9 cellular contexts compared by ENCODE assay signal in the genomic region with DNA sequence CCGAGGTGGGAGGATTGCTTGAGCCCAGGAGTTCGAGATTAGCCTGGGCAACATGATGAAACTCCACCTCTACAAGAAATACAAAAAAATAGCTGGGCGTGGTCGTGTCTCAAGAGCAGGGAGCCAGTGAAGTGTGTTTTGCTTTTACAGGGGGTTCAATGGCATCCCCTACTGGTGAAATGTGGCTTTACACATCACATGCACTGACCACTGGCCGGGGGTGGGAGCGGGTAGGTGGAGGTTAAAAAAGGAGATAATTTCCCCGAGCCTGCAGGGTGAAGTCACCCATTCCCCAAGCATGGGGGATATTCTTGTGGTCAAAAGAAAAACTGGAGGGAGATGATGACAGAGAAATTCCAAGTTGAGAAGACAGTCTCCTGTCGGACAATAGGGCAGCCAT.
DNase-seq lines count a peak whose midpoint lies in the region; ATAC-seq and TF ChIP-seq lines count a peak whose summit lies in the region.
"Had no signal": no experiment of that assay in that cellular context is flagged by ENCODE, and none has a peak within 500 bp of the region (broad histone marks: within the 10 kb centered on the region; RNA-seq: fewer than 3 reads in every experiment).

No MANE protein-coding gene starts in this region.

- no peaks in the 10 kb centered on the region for H3K4me1 ChIP-seq in body of pancreas
- no peaks in the 10 kb centered on the region for H3K4me1 ChIP-seq in neutrophil (ENCODE audit: control insufficient read depth in 1 of 2, insufficient read depth in 1 of 2, low read depth in 1 of 2, low read length in 1 of 2)

- no peak for ATAC-seq in body of pancreas
- no peak for ATAC-seq in HG02973 (IDR thresholded peaks at IDR 0.05; ENCODE audit: unreplicated experiment)

- DNase-seq in NOMO-1 treated with DMSO at 0.1 percent for 48 hours (lab: John Stamatoyannopoulos, UW; ENCODE audit: unreplicated experiment): peak; percentile 29
- DNase-seq in NOMO-1 (lab: John Stamatoyannopoulos, UW; ENCODE audit: unreplicated experiment in 2 of 2): no peak
- peak; percentile 4 for DNase-seq in Jurkat, Clone E6-1 (ENCODE audit: low read depth, low spot score)
- no peak for DNase-seq in body of pancreas
- no peak for DNase-seq in G401 (ENCODE audit: low spot score)
- DNase-seq in NCI-H510A (lab: John Stamatoyannopoulos, UW): no peak
- DNase-seq: activated naive CD8-positive, alpha-beta T cell treated with anti-CD3 and anti-CD28 coated beads, Interleukin-2, amount 10 ng/mL, durations not matched to agents 7 days and 5 days had no signal

- no peak overlapping the region for H3K4me3 ChIP-seq in Jurkat, Clone E6-1 (ENCODE audit: low read length)
- H3K4me3 ChIP-seq in body of pancreas: no peak overlapping the region
- H3K4me3 ChIP-seq in neutrophil (ENCODE audit: low read depth in 1 of 2, low read length in 1 of 2): no peak overlapping the region

- TF ChIP-seq CTCF in body of pancreas (IDR thresholded peaks at IDR 0.05) (peak in 4 of 7 experiments; percentile 7 to 18 (median 13)), neutrophil (IDR thresholded peaks at IDR 0.05) (peak; percentile 38)

- H3K27ac ChIP-seq in body of pancreas (no peak overlapping the region), neutrophil (no peak overlapping the region)

- H3K9me3 ChIP-seq in body of pancreas (peaks cover 0 to 7% (median 0%) of the 10 kb centered on the region in 3 donors), neutrophil (no peaks in the 10 kb centered on the region)

- 50 to 57% methylated on average over 8 of the region's 8 CpGs for WGBS in body of pancreas, 2 donors

- no peak for TF ChIP-seq POLR2A in body of pancreas (IDR thresholded peaks at IDR 0.05)

- intact Hi-C loops in body of pancreas (cut with DNase I): no loop called here

- no peaks in the 10 kb centered on the region for H3K36me3 ChIP-seq in body of pancreas (replicated peaks in 1 of 2; ENCODE audit: insufficient read depth in 1 of 2, low read depth in 2 of 2)
- H3K36me3 ChIP-seq in neutrophil: no peaks in the 10 kb centered on the region

- in situ Hi-C loops in G401 (cut with HindIII; ENCODE audit: low sequenced_read_pairs): loop anchor here (25.0 kb wide), 1 partner anchor 485 kb away; no protein-coding TSS in a partner anchor

- H3K27me3 ChIP-seq in body of pancreas: no peaks in the 10 kb centered on the region
- H3K27me3 ChIP-seq in neutrophil: no peaks in the 10 kb centered on the region

Comparison
In these comparisons a context has a peak if more than half of its experiments do, and no peak if none do; other contexts are left out.
1. DNase-seq: peak in NOMO-1 treated with DMSO at 0.1 percent for 48 hours (single experiment) and Jurkat, Clone E6-1 (single experiment); none in NOMO-1 (0 of 2), body of pancreas (0 of 4), G401 (single experiment) and NCI-H510A (single experiment).